ENCODE assay signal across 33 cellular contexts in the genomic region with DNA sequence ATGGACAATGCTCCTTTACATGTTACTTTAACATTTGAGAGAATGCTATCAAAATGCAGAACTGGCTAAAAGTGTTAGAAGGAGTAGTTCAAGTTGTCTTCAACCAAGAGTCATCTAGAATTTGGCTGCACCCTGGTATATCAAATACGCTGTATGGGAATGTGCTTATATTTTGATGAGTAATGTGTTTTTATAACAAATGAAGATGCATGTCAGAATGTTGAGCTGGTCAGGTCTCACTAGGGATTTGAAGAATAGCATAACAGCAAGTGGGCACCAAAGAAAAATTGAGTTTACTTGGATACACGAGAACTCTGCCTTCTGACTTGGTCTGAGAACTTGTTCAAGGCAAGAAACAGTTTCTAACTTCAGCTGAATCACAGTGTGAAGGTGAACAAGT.
DNase-seq lines count a peak whose midpoint lies in the region; ATAC-seq, FAIRE-seq and TF ChIP-seq lines count a peak whose summit lies in the region.
"Had no signal": no experiment of that assay in that cellular context is flagged by ENCODE, and none has a peak within 500 bp of the region (broad histone marks: within the 10 kb centered on the region; RNA-seq: fewer than 3 reads in every experiment).

No MANE protein-coding gene starts in this region.

- no peaks in the 10 kb centered on the region for H3K4me1 Mint-ChIP-seq in stimulated activated naive CD8-positive, alpha-beta T cell treated with anti-CD3 and anti-CD28 coated beads, Interleukin-15, amount 100 ng/mL, for 72 hours
- H3K4me1 Mint-ChIP-seq: activated CD4-positive, alpha-beta memory T cell treated with anti-CD3 and anti-CD28 coated beads, Interleukin-2, amount 10 ng/mL, durations not matched to agents 7 days and 5 days; CD14-positive monocyte had no signal

- H3K36me3 ChIP-seq in left ventricle myocardium inferior (no peaks in the 10 kb centered on the region), ascending aorta (no peaks in the 10 kb centered on the region), small intestine (ENCODE audit: control insufficient read depth in 2 of 2, insufficient read depth in 2 of 2, low read length in 2 of 2) (no peaks in the 10 kb centered on the region)
- H3K36me3 ChIP-seq: adrenal gland, cardiac muscle cell, thoracic aorta had no signal

- no peak for FAIRE-seq in small intestine (lab: Jason Lieb, UNC)

- no peak overlapping the region for H3K27ac Mint-ChIP-seq in stimulated activated naive CD8-positive, alpha-beta T cell treated with anti-CD3 and anti-CD28 coated beads, Interleukin-15, amount 100 ng/mL, for 72 hours
- H3K27ac Mint-ChIP-seq: activated CD4-positive, alpha-beta memory T cell treated with anti-CD3 and anti-CD28 coated beads, Interleukin-2, amount 10 ng/mL, durations not matched to agents 7 days and 5 days; CD14-positive monocyte; natural killer cell treated with Interleukin-12 subunit alpha and Interleukin-12 subunit beta and Interleukin-15 and Interleukin-18, amount 100 ng/mL, for 72 hours had no signal

- intact Hi-C loops in left ventricle myocardium inferior (cut with micrococcal nuclease) (no loop called here), Right ventricle myocardium inferior (cut with DNase I) (no loop called here), ascending aorta (cut with DNase I) (no loop called here)

- no peaks in the 10 kb centered on the region for H3K27me3 Mint-ChIP-seq in stimulated activated naive CD8-positive, alpha-beta T cell treated with anti-CD3 and anti-CD28 coated beads, Interleukin-15, amount 100 ng/mL, for 72 hours
- H3K27me3 Mint-ChIP-seq: activated CD4-positive, alpha-beta memory T cell treated with anti-CD3 and anti-CD28 coated beads, Interleukin-2, amount 10 ng/mL, durations not matched to agents 7 days and 5 days had no signal

- TF ChIP-seq CTCF in left ventricle myocardium inferior (IDR thresholded peaks at IDR 0.05; ENCODE audit: borderline replicate concordance) (no peak), ascending aorta (IDR thresholded peaks at IDR 0.05) (no peak), fibroblast of mammary gland (conservative IDR thresholded peaks at IDR 0.05; ENCODE audit: control insufficient read depth, insufficient read depth, low read depth, low read length) (no peak)

- no peaks in the 10 kb centered on the region for H3K9me3 Mint-ChIP-seq in stimulated activated naive CD8-positive, alpha-beta T cell treated with anti-CD3 and anti-CD28 coated beads, Interleukin-15, amount 100 ng/mL, for 72 hours
- H3K9me3 Mint-ChIP-seq: activated CD4-positive, alpha-beta memory T cell treated with anti-CD3 and anti-CD28 coated beads, Interleukin-2, amount 10 ng/mL, durations not matched to agents 7 days and 5 days; natural killer cell treated with Interleukin-12 subunit alpha and Interleukin-12 subunit beta and Interleukin-15 and Interleukin-18, amount 100 ng/mL, for 72 hours had no signal

- H3K27me3 ChIP-seq in left ventricle myocardium inferior (ENCODE audit: low read depth) (no peaks in the 10 kb centered on the region), ascending aorta (no peaks in the 10 kb centered on the region), small intestine (ENCODE audit: control insufficient read depth in 2 of 2, insufficient read depth in 2 of 2, low read length in 2 of 2) (no peaks in the 10 kb centered on the region)
- H3K27me3 ChIP-seq: adrenal gland, cardiac muscle cell had no signal

- H3K4me3 ChIP-seq in left ventricle myocardium inferior (no peak overlapping the region), ascending aorta (no peak overlapping the region), fibroblast of mammary gland (ENCODE audit: control insufficient read depth, low read depth, low read length) (no peak overlapping the region), small intestine (ENCODE audit: low read depth in 1 of 2, low read length in 2 of 2) (no peak overlapping the region)
- H3K4me3 ChIP-seq: adrenal gland, cardiac muscle cell, smooth muscle cell, thoracic aorta had no signal

- H3K4me1 ChIP-seq in left ventricle myocardium inferior (peaks cover 97% of the 10 kb centered on the region), ascending aorta (peaks cover 0 to 29% of the 10 kb centered on the region in 2 donors), small intestine (ENCODE audit: control insufficient read depth in 2 of 2, insufficient read depth in 1 of 2, low read depth in 1 of 2, low read length in 1 of 2) (peaks cover 3 to 5% of the 10 kb centered on the region in 2 donors)
- H3K4me1 ChIP-seq: adrenal gland had no signal

- no peak for ATAC-seq in Right ventricle myocardium inferior
- no peak for ATAC-seq in GM21619 (IDR thresholded peaks at IDR 0.05; ENCODE audit: unreplicated experiment)
- no peak for ATAC-seq in stimulated activated naive CD8-positive, alpha-beta T cell treated with anti-CD3 and anti-CD28 coated beads, Interleukin-15, amount 100 ng/mL, for 72 hours
- ATAC-seq: natural killer cell treated with Interleukin-12 subunit alpha and Interleukin-12 subunit beta and Interleukin-15 and Interleukin-18, amount 100 ng/mL, for 72 hours; PC-3; stimulated activated naive CD8-positive, alpha-beta T cell treated with anti-CD3 and anti-CD28 coated beads, Interleukin-15, Interleukin-2, amounts not matched to agents 100 U/mL and 50 U/mL, for 24 hours had no signal

- H3K27ac ChIP-seq in left ventricle myocardium inferior (replicated peaks) (peak overlapping the region; percentile 87), ascending aorta (peak overlapping the region; percentile 14 to 50), small intestine (ENCODE audit: low read depth in 1 of 2, low read length in 1 of 2) (no peak overlapping the region)
- H3K27ac ChIP-seq: adrenal gland, cardiac muscle cell, thoracic aorta had no signal

- H3K9me3 ChIP-seq in left ventricle myocardium inferior (replicated peaks) (no peaks in the 10 kb centered on the region), ascending aorta (no peaks in the 10 kb centered on the region), small intestine (ENCODE audit: control insufficient read depth, low read depth) (no peaks in the 10 kb centered on the region)
- H3K9me3 ChIP-seq: adrenal gland, thoracic aorta had no signal

- WGBS in small intestine, 3 donors = 49 to 71% (median 53%) methylated on average over 2 of the region's 2 CpGs

- H3K4me3 Mint-ChIP-seq in stimulated activated naive CD8-positive, alpha-beta T cell treated with anti-CD3 and anti-CD28 coated beads, Interleukin-15, amount 100 ng/mL, for 72 hours = no peak overlapping the region
- H3K4me3 Mint-ChIP-seq: activated CD4-positive, alpha-beta memory T cell treated with anti-CD3 and anti-CD28 coated beads, Interleukin-2, amount 10 ng/mL, durations not matched to agents 7 days and 5 days; CD14-positive monocyte; natural killer cell treated with Interleukin-12 subunit alpha and Interleukin-12 subunit beta and Interleukin-15 and Interleukin-18, amount 100 ng/mL, for 72 hours had no signal

- DNase-seq in left ventricle myocardium inferior (no peak), Right ventricle myocardium inferior (ENCODE audit: missing footprints) (no peak), ascending aorta (ENCODE audit: low spot score in 2 of 2) (no peak), fibroblast of mammary gland (ENCODE audit: low read depth) (peak; percentile 65), small intestine (peak; percentile 25), HCEC 1CT (no peak)
- DNase-seq in stimulated activated naive CD8-positive, alpha-beta T cell treated with anti-CD3 and anti-CD28 coated beads, Interleukin-15, amount 100 ng/mL, for 72 hours = no peak
- DNase-seq: 8988T; activated CD4-positive, alpha-beta memory T cell treated with anti-CD3 and anti-CD28 coated beads, Interleukin-2, amount 10 ng/mL, durations not matched to agents 7 days and 5 days; activated CD4-positive, alpha-beta T cell treated with anti-CD3 and anti-CD28 coated beads for 1 hour; activated CD8-positive, alpha-beta memory T cell treated with anti-CD3 and anti-CD28 coated beads, Interleukin-2, amount 50 U/mL, for 4 hours; activated naive CD4-positive, alpha-beta T cell treated with Interleukin-2 at 50 U/mL for 16 hours; adrenal gland; cortex of kidney; DMS79; erythroblast; foreskin melanocyte; GF-D8; KG1; NCI-H1417; NCI-H2029; NCI-H526; NK-92 treated with Interleukin-12 subunit alpha and Interleukin-12 subunit beta, amount 100 ng/mL, for 24 hours; occipital lobe; PC-3; stimulated activated CD4-positive, alpha-beta T cell treated with anti-CD3 and anti-CD28 coated beads, Interleukin-1b, Interleukin-23, amount 100 ng/mL, for 48 hours; stimulated activated naive CD8-positive, alpha-beta T cell treated with anti-CD3 and anti-CD28 coated beads, Interleukin-15, Interleukin-2, amounts not matched to agents 100 U/mL and 50 U/mL, for 24 hours had no signal

Comparison
In these comparisons a context has a peak if more than half of its experiments do, and no peak if none do; other contexts are left out.
1. DNase-seq: peak in fibroblast of mammary gland (single experiment) and small intestine (single experiment); none in left ventricle myocardium inferior (single experiment), Right ventricle myocardium inferior (single experiment), ascending aorta (0 of 2), HCEC 1CT (single experiment) and stimulated activated naive CD8-positive, alpha-beta T cell treated with anti-CD3 and anti-CD28 coated beads, Interleukin-15, amount 100 ng/mL, for 72 hours (0 of 2).
2. H3K27ac ChIP-seq: peak in left ventricle myocardium inferior (single experiment) and ascending aorta (2 of 2); none in small intestine (0 of 2).